Comparison of ENCODE assay signal across 8 cellular contexts in the genomic region with DNA sequence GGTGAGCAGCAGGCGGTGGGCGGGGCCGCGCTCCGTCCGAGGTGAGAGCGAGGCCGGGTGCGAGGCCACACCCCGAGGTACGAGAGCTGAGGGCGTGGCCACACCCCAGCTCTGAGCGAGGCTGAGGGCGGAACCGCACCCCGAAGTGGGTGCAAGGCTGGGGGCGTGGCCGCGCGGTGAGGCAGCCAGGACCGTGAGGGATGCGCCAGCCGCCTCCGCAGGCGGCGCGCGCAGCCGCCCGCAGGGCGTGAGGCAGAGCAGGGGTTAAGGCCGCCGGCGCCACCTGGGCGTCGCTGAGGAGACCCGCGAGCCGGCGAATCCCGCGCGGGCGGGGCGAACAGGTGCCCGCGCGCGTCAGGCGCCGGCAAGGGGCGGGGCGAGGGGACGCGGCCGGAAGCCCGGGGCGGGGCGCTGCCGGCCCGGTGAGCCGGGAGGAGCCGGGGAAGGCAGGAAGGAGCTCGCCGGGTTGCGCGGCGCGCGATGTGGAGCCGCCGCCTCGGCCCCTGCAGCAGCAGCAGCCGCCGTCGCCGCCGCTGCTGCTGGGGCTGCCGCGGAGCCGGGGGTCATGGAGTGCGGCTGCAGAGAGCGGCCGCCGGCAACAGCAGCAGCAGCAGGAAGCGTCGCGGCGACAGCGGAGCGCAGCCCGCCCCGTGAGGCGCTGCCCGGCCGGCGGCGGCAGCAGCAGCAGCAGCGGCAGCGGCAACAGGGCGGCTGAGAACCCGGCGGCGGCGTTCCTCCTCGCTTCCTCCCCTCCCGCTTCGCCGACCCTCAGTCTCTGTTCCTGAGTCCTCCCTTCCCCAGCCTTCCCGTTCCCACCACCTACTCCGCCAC. TPM values are rescaled to one million over a fixed set of nuclear protein-coding genes. Genes with fewer than 3 reads are reported as not detected.
DNase-seq lines count a peak whose midpoint lies in the region; ATAC-seq and TF ChIP-seq lines count a peak whose summit lies in the region.

Gene BICDL1, plus strand, starts transcription at position 449 of the 831 bp plus-strand sequence. CDS start 633 bp downstream, outside the sequence.

- no peak for TF ChIP-seq CTCF in lower leg skin (IDR thresholded peaks at IDR 0.05)

- H3K9ac ChIP-seq in BLaER1 treated with 17β-estradiol and CSF1 and Interleukin-3, amounts not matched to agents 10 nM and 100 nM: peak within 1 kb of the TSS; percentile 43 to 82 (median 67); a peak in 21 of 22 replicates

- DNase-seq in NCI-H69 (lab: John Stamatoyannopoulos, UW) (peak; percentile 99), cortex of kidney (lab: John Stamatoyannopoulos, UW) (peak; percentile 37), lower leg skin (ENCODE audit: low spot score in 2 of 2) (peak; percentile 76 to 94)
- DNase-seq in activated CD4-positive, alpha-beta T cell treated with anti-CD3 and anti-CD28 coated beads, Interleukin-2, amount 50 U/mL, for 1 hour: peak; percentile 98
- DNase-seq in stimulated activated CD4-positive, alpha-beta T cell treated with anti-CD3 and anti-CD28 coated beads, TNF-alpha, amount 100 ng/mL, for 24 hours (ENCODE audit: low read depth in 3 of 3): peak; percentile 95 to 99 (median 95)

- no peak for TF ChIP-seq POLR2A in lower leg skin (IDR thresholded peaks at IDR 0.05)

- H3K4me1 ChIP-seq in BLaER1 treated with 17β-estradiol and CSF1 and Interleukin-3, amounts not matched to agents 10 nM and 100 nM: peaks cover 16 to 27% (median 25%) of the 10 kb centered on the region in 10 experiments

- intact Hi-C loops in lower leg skin (cut with DNase I; ENCODE audit: low total_unique reads): no loop called here

- 0 to 1% methylated on average over 3 to 35 of the region's 111 CpGs for WGBS in lower leg skin, 2 donors

- H3K9me3 ChIP-seq in BLaER1 treated with 17β-estradiol and CSF1 and Interleukin-3, amounts not matched to agents 10 nM and 100 nM (replicated peaks in 1 of 11): no peaks in the 10 kb centered on the region

- ATAC-seq in GM19351 (IDR thresholded peaks at IDR 0.05; ENCODE audit: unreplicated experiment): peak; percentile 83
- ATAC-seq in HG03469 (IDR thresholded peaks at IDR 0.05; ENCODE audit: unreplicated experiment): peak; percentile 84

- H3K36me3 ChIP-seq in BLaER1 treated with 17β-estradiol and CSF1 and Interleukin-3, amounts not matched to agents 10 nM and 100 nM: no peaks in the 10 kb centered on the region

- H3K4me2 ChIP-seq in BLaER1 treated with 17β-estradiol and CSF1 and Interleukin-3, amounts not matched to agents 10 nM and 100 nM: peak within 1 kb of the TSS; percentile 94 to 100 (median 99)

- H4K20me1 ChIP-seq in BLaER1 treated with 17β-estradiol and CSF1 and Interleukin-3, amounts not matched to agents 10 nM and 100 nM: peaks cover 0 to 24% (median 13%) of the 10 kb centered on the region in 11 experiments; a peak in 16 of 22 replicates

- H3K27me3 ChIP-seq in BLaER1 treated with 17β-estradiol and CSF1 and Interleukin-3, amounts not matched to agents 10 nM and 100 nM: peaks cover 10 to 17% (median 14%) of the 10 kb centered on the region in 11 experiments; a peak in 20 of 22 replicates

- H3K27ac ChIP-seq in BLaER1 treated with 17β-estradiol and CSF1 and Interleukin-3, amounts not matched to agents 10 nM and 100 nM: peak within 1 kb of the TSS in 9 of 11 experiments; percentile 46 to 75 (median 61); a peak in 17 of 22 replicates

- H3K4me3 ChIP-seq in BLaER1 treated with 17β-estradiol and CSF1 and Interleukin-3, amounts not matched to agents 10 nM and 100 nM: peak within 1 kb of the TSS; percentile 74 to 86 (median 78)
- H3K4me3 ChIP-seq in lower leg skin (ENCODE audit: low read depth, poor library complexity, severe bottlenecking): peak within 1 kb of the TSS; percentile 20

RNA-seq across cellular contexts. Expression of gene BICDL1, which starts in this region (rescaled TPM):
- total RNA-seq in lower leg skin: 100 to 1,000 TPM in 3 of 4 donors, 10 to 100 TPM in 1; 98.2 to 190 (median 131) TPM

Comparison
In these comparisons a context has a peak if more than half of its experiments do, and no peak if none do; other contexts are left out.
1. Peak in every context shown above with its lines: DNase-seq, ATAC-seq, H3K4me3 ChIP-seq and H3K27ac ChIP-seq.
2. DNase-seq: peak in every context shown above with its lines; median percentile 99 in NCI-H69; 98 in activated CD4-positive, alpha-beta T cell treated with anti-CD3 and anti-CD28 coated beads, Interleukin-2, amount 50 U/mL, for 1 hour; 95 in stimulated activated CD4-positive, alpha-beta T cell treated with anti-CD3 and anti-CD28 coated beads, TNF-alpha, amount 100 ng/mL, for 24 hours; 85 in lower leg skin; 37 in cortex of kidney.